In the genomic region with DNA sequence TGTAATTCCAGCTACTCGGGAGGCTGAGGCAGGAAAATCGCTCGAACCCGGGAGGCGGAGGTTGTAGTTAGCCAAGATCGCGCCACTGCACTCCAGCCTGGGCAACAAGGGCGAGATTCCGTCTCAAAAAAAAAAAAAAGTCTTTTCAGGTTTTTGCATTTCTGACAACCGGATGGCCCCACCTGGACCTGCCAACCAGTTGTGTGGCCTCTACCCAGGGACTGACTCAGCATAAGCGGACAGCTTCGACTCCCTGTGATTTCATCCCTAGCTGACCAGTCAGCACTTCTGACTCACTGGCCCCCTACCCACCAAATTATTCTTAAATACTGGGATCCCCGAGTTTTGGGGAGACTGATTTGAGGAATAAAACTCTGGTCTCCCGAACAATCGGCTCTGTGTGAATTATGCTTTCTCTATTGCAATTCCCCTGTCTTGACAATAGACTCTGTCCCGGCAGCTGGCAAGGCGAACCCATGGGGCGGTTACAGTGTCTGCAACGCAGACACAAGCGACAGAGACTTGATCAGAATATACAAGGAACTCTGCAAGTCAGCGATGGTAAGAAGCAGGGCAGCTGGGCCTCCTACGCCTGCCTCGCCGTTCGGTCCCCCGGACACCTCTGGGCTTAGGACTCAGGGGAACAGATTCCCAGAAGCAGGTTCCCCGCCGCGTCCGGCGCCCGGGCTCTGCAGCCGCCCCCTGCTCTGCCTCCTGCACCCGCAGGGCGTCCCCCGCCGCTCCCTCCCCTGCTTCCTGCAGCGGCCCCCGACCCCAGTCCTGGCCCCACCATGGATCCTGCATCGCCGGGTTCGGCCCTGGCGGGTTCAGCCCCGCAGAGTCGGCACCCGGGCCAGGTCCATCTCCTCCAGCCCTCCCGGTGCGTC, we compare ENCODE assay signal across 8 cellular contexts. TPM values are rescaled to one million over a fixed set of nuclear protein-coding genes. Genes with fewer than 3 reads are reported as not detected.
DNase-seq lines count a peak whose midpoint lies in the region; ATAC-seq and TF ChIP-seq lines count a peak whose summit lies in the region.

No MANE protein-coding gene starts in this region.

- H3K9me3 Mint-ChIP-seq in natural killer cell treated with Interleukin-12 subunit alpha and Interleukin-12 subunit beta and Interleukin-15 and Interleukin-18, amount 100 ng/mL, for 72 hours: no peaks in the 10 kb centered on the region

- peak in 10 of 14 donors; percentile 21 to 78 (median 67) for DNase-seq in C1 segment of cervical spinal cord (lab: John Stamatoyannopoulos, UW)
- DNase-seq in natural killer cell treated with Interleukin-12 subunit alpha and Interleukin-12 subunit beta and Interleukin-15 and Interleukin-18, amount 100 ng/mL, for 72 hours (ENCODE audit: low spot score): no peak
- no peak for DNase-seq in activated CD4-positive, CD25-positive, alpha-beta regulatory T cell treated with anti-CD3 and anti-CD28 coated beads, Interleukin-2, amount 50 U/mL, for 72 hours
- DNase-seq in NCI-H128 (lab: John Stamatoyannopoulos, UW; ENCODE audit: unreplicated experiment): no peak

- H3K4me3 Mint-ChIP-seq in natural killer cell treated with Interleukin-12 subunit alpha and Interleukin-12 subunit beta and Interleukin-15 and Interleukin-18, amount 100 ng/mL, for 72 hours: peak overlapping the region; percentile 83

- ATAC-seq in GM19351 (IDR thresholded peaks at IDR 0.05; ENCODE audit: unreplicated experiment) (peak; percentile 30), HG03565 (IDR thresholded peaks at IDR 0.05; ENCODE audit: unreplicated experiment) (peak; percentile 7), esophagus mucosa (peak; percentile 31)
- peak in 1 of 2 donors; percentile 58 for ATAC-seq in natural killer cell treated with Interleukin-12 subunit alpha and Interleukin-12 subunit beta and Interleukin-15 and Interleukin-18, amount 100 ng/mL, for 72 hours

- TF ChIP-seq CTCF in WI38 (IDR thresholded peaks at IDR 0.05; ENCODE audit: low read depth, low read length): no peak

- peak overlapping the region in 1 of 2 donors; percentile 33 for H3K27ac Mint-ChIP-seq in natural killer cell treated with Interleukin-12 subunit alpha and Interleukin-12 subunit beta and Interleukin-15 and Interleukin-18, amount 100 ng/mL, for 72 hours

- H3K4me3 ChIP-seq in WI38 (ENCODE audit: low read depth, low read length): peak overlapping the region; percentile 95

- no peaks in the 10 kb centered on the region for H3K36me3 Mint-ChIP-seq in natural killer cell treated with Interleukin-12 subunit alpha and Interleukin-12 subunit beta and Interleukin-15 and Interleukin-18, amount 100 ng/mL, for 72 hours

- no peaks in the 10 kb centered on the region for H3K27me3 Mint-ChIP-seq in natural killer cell treated with Interleukin-12 subunit alpha and Interleukin-12 subunit beta and Interleukin-15 and Interleukin-18, amount 100 ng/mL, for 72 hours

- H3K4me1 Mint-ChIP-seq in natural killer cell treated with Interleukin-12 subunit alpha and Interleukin-12 subunit beta and Interleukin-15 and Interleukin-18, amount 100 ng/mL, for 72 hours (ENCODE audit: low read depth in 2 of 2): peaks cover 0 to 8% of the 10 kb centered on the region in 2 donors

RNA-seq across cellular contexts. Expression of a gene that starts 0.7 kb away (rescaled TPM):
- 263 TPM for total RNA-seq in esophagus mucosa
- 100 to 1,000 TPM; 201 to 242 TPM for total RNA-seq in natural killer cell treated with Interleukin-12 subunit alpha and Interleukin-12 subunit beta and Interleukin-15 and Interleukin-18, amount 100 ng/mL, for 72 hours

RNA-seq across cellular contexts. Expression of a gene that starts 30.8 kb away (rescaled TPM):
- 38.4 TPM for total RNA-seq in esophagus mucosa
- total RNA-seq in natural killer cell treated with Interleukin-12 subunit alpha and Interleukin-12 subunit beta and Interleukin-15 and Interleukin-18, amount 100 ng/mL, for 72 hours: 10 to 100 TPM; 42.2 to 99.7 TPM

RNA-seq across cellular contexts. Expression of a gene that starts 40.5 kb away (rescaled TPM):
- 259 TPM for total RNA-seq in esophagus mucosa
- 10 to 100 TPM in 1 of 2 donors, 1 to 10 TPM in 1; 2.9 to 13.0 TPM for total RNA-seq in natural killer cell treated with Interleukin-12 subunit alpha and Interleukin-12 subunit beta and Interleukin-15 and Interleukin-18, amount 100 ng/mL, for 72 hours

RNA-seq across cellular contexts. Expression of a gene that starts 43.4 kb away (rescaled TPM):
- not detected for total RNA-seq in esophagus mucosa
- total RNA-seq in natural killer cell treated with Interleukin-12 subunit alpha and Interleukin-12 subunit beta and Interleukin-15 and Interleukin-18, amount 100 ng/mL, for 72 hours: 1 to 10 TPM in 1 of 2 donors, under 1 TPM in 1; 0.95 to 3.4 TPM

RNA-seq across cellular contexts. Expression of a gene that starts 50.9 kb away (rescaled TPM):
- 15.7 TPM for total RNA-seq in esophagus mucosa
- 10 to 100 TPM; 15.3 to 20.3 TPM for total RNA-seq in natural killer cell treated with Interleukin-12 subunit alpha and Interleukin-12 subunit beta and Interleukin-15 and Interleukin-18, amount 100 ng/mL, for 72 hours

Comparison
In these comparisons a context has a peak if more than half of its experiments do, and no peak if none do; other contexts are left out.
1. DNase-seq: peak in C1 segment of cervical spinal cord (10 of 14); none in natural killer cell treated with Interleukin-12 subunit alpha and Interleukin-12 subunit beta and Interleukin-15 and Interleukin-18, amount 100 ng/mL, for 72 hours (single experiment), activated CD4-positive, CD25-positive, alpha-beta regulatory T cell treated with anti-CD3 and anti-CD28 coated beads, Interleukin-2, amount 50 U/mL, for 72 hours (single experiment) and NCI-H128 (single experiment).
2. RNA of a gene that starts 40.5 kb away (total RNA-seq): 259 TPM in esophagus mucosa (single experiment); 2.9 to 13.0 TPM in natural killer cell treated with Interleukin-12 subunit alpha and Interleukin-12 subunit beta and Interleukin-15 and Interleukin-18, amount 100 ng/mL, for 72 hours; every median in the first group is over 10 times any median in the second.